8 cellular contexts compared by ENCODE assay signal in the genomic region with DNA sequence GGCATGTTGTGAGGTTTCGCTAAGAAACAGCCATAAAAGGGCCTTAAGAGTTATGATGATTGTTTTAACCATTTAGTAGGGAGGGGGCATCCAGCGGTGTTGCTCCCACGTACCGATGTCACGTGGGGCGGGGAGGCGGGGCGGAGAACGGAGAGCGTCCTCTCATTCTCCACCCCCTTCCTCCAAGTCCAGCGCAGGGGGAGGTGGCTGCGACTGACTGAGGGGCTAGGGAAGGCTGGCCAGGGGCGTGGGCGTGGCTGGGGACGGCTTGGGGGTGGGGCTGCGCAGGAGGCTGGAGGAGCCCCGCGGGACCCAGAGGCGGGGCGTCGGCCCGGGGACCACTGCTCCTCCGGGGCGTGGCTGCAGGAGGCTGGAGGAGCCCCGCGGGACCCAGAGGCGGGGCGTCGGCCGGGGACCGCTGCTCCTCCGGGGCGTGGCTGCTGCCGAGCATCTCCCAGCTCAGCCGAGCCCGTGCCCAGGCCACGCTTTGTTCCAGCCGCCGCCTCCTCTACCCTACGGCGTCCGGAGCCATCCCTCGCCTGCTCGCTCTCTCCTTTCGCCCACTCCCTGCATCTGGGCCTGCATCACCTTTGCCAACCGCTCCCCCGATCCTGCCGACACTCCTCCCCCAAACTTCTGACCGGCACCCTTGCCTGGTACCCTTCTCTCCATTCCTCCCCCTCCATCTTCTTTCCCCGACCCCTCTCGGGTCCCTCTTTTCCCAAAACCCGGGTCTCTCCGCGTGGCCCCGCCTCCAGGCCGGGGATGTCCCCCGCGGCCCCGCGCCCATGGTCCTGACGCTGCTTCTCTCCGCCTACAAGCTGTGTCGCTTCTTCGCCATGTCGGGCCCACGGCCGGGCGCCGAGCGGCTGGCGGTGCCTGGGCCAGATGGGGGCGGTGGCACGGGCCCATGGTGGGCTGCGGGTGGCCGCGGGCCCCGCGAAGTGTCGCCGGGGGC.
DNase-seq lines count a peak whose midpoint lies in the region; ATAC-seq and TF ChIP-seq lines count a peak whose summit lies in the region.

SARM1 (plus strand) TSS at position 450 of the 958 bp plus-strand sequence; CDS start at position 789, 339 bp downstream.

- peak within 1 kb of the TSS; percentile 88 for H3K27ac ChIP-seq in caudate nucleus (ENCODE audit: low read depth, low read length)

- ATAC-seq in HG02678 (IDR thresholded peaks at IDR 0.05; ENCODE audit: unreplicated experiment) = peak; percentile 83
- ATAC-seq in activated CD4-positive, CD25-positive, alpha-beta regulatory T cell treated with anti-CD3 and anti-CD28 coated beads, Interleukin-2, amount 50 U/mL, for 24 hours = peak; percentile 90 to 92

- DNase-seq in NCI-H2107 (lab: John Stamatoyannopoulos, UW) = peak; percentile 48
- peak in 56 of 61 donors; percentile 27 to 92 (median 74) for DNase-seq in caudate nucleus (lab: John Stamatoyannopoulos, UW)
- DNase-seq in kidney glomerular epithelial cell (lab: John Stamatoyannopoulos, UW) = peak; percentile 37
- peak; percentile 58 to 73 for DNase-seq in stimulated activated CD4-positive, alpha-beta T cell treated with anti-CD3 and anti-CD28 coated beads, Interleukin-15, amount 100 ng/mL, for 1 hour (ENCODE audit: low read depth in 1 of 2, low spot score in 1 of 2)
- no peak for DNase-seq in SKM-1 (lab: John Stamatoyannopoulos, UW; ENCODE audit: unreplicated experiment)

- peak within 1 kb of the TSS; percentile 85 for H3K4me3 ChIP-seq in GM12875 (ENCODE audit: low read depth, low read length)

- TF ChIP-seq CTCF in GM12875 (IDR thresholded peaks at IDR 0.05; ENCODE audit: borderline replicate concordance, insufficient read depth, low read depth, low read length) = no peak
